ENCODE assay signal across 1 cellular context in the genomic region with DNA sequence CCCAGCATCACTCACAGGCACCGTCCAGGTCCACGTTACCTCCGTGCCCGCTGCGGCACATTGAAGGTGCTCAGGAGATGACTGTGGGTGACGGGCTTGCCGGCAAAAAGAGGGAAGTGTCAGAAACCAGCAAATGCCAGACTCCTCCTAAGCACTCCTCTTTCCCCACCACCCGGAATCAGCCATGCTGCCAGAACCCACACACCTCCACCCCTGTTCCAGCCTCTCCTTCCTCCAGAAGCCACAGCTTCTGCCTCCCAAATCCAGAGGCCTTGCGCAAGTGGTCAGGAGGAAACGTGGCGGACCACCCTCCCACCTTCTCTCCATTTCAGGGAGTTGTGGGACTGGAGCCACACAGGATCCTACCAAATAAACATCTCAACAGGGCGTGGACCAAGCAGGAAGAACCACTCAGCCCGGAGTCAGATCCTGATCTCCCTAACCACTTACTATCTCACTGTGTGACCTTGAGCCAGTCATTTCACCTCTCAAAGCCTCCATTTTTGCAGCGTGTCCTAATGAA.
TF ChIP-seq lines count a peak whose summit lies in the region.

No MANE protein-coding gene starts in this region.

TF ChIP-seq in A549, 52 proteins besides CTCF, POLR2A, EP300 and RAD21 (continued from another document):
- TF ChIP-seq BCL3 (IDR thresholded peaks at IDR 0.05) (no peak), HOXA7 (CRISPR knock-in tag; IDR thresholded peaks at IDR 0.05) (no peak), USF2 (IDR thresholded peaks at IDR 0.05) (no peak), RCOR1 (IDR thresholded peaks at IDR 0.05; ENCODE audit: low read depth, low read length) (no peak), ATOH8 (CRISPR knock-in tag; IDR thresholded peaks at IDR 0.05; ENCODE audit: low read depth) (no peak), ZSCAN20 (CRISPR knock-in tag; IDR thresholded peaks at IDR 0.05) (no peak)
